In genomic region chr9:133842174-133842573, GRCh38 we compare ENCODE assay signal across 1 cellular context.
TF ChIP-seq lines count a peak whose summit lies in the region.

No MANE protein-coding gene starts in this region.

TF ChIP-seq in GM23338, 12 proteins besides CTCF, POLR2A, EP300 and RAD21 (continued from another document):
- TF ChIP-seq ZNF462 (CRISPR knock-in tag; IDR thresholded peaks at IDR 0.05), result no peak
